28 cellular contexts compared by ENCODE assay signal in the genomic region with DNA sequence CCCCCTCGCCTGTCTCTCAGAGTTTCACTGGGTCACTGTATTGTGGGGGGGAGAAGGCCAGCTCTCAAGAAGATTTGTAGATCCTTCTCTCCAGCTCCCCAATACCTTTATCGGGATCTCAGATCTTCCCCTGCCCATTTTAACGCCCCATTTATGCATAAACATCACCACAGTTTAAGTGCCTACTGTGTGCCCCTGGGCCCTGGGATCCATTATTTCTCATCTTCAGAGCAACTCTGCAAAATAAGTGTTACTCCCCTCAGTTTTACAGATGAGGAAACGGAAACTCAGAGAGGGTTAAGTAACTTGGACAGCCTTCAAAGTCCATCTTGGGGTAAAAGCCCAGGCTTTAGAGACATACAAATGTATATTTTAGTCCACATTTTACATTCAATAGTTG. TPM values are rescaled to one million over a fixed set of nuclear protein-coding genes. Genes with fewer than 3 reads are reported as not detected.
DNase-seq lines count a peak whose midpoint lies in the region; ATAC-seq, FAIRE-seq and TF ChIP-seq lines count a peak whose summit lies in the region.
"Had no signal": no experiment of that assay in that cellular context is flagged by ENCODE, and none has a peak within 500 bp of the region (broad histone marks: within the 10 kb centered on the region; RNA-seq: fewer than 3 reads in every experiment).

No MANE protein-coding gene starts in this region.

- peaks cover 25% of the 10 kb centered on the region for H3K4me1 ChIP-seq in GM23338 (ENCODE audit: insufficient read depth)
- H3K4me1 ChIP-seq in astrocyte (ENCODE audit: insufficient read depth, low read length), result no peaks in the 10 kb centered on the region
- peaks cover 24% of the 10 kb centered on the region for H3K4me1 ChIP-seq in iPS-18a (ENCODE audit: control insufficient read depth, low read depth, low read length)
- H3K4me1 ChIP-seq in parathyroid adenoma, result no peaks in the 10 kb centered on the region
- H3K4me1 ChIP-seq: testis had no signal

- H3K9me3 ChIP-seq in astrocyte (ENCODE audit: insufficient read depth, low read depth, low read length) (no peaks in the 10 kb centered on the region), iPS-18a (ENCODE audit: control insufficient read depth, low read depth, low read length) (peaks cover 9% of the 10 kb centered on the region), parathyroid adenoma (ENCODE audit: control insufficient read depth, low read length) (no peaks in the 10 kb centered on the region)
- H3K9me3 ChIP-seq: testis had no signal

- H3K27ac Mint-ChIP-seq in GM23338 (peak overlapping the region; percentile 81; the same call in 1 of the 2 replicates), astrocyte (ENCODE audit: unreplicated experiment) (no peak overlapping the region)
- H3K27ac Mint-ChIP-seq in activated CD8-positive, alpha-beta T cell treated with anti-CD3 and anti-CD28 coated beads, Interleukin-2, amount 10 ng/mL, durations not matched to agents 7 days and 5 days, result no peak overlapping the region
- H3K27ac Mint-ChIP-seq: activated naive CD4-positive, alpha-beta T cell treated with anti-CD3 and anti-CD28 coated beads, Interleukin-2, amount 50 U/mL, for 24 hours; stimulated activated memory B cell treated with anti-CD40 and anti-IgM and Interleukin-4, amounts not matched to agents 10 μg/mL and 1 μg/mL and 100 μg/mL, for 72 hours; T-helper 17 cell had no signal

- H3K4me2 ChIP-seq in GM23338 (peak overlapping the region; percentile 68), astrocyte (ENCODE audit: low read length) (peak overlapping the region; percentile 82), parathyroid adenoma (ENCODE audit: low read length) (no peak overlapping the region)

- ATAC-seq in GM23338 (no peak), GM19395 (IDR thresholded peaks at IDR 0.05; ENCODE audit: unreplicated experiment) (no peak)
- no peak for ATAC-seq in activated CD8-positive, alpha-beta T cell treated with anti-CD3 and anti-CD28 coated beads, Interleukin-2, amount 10 ng/mL, durations not matched to agents 7 days and 5 days
- ATAC-seq: stimulated activated memory B cell treated with anti-CD40 and anti-IgM and Interleukin-4, amounts not matched to agents 10 μg/mL and 1 μg/mL and 100 μg/mL, for 72 hours; T-helper 17 cell had no signal

- H3K36me3 ChIP-seq in GM23338 (ENCODE audit: insufficient read depth) (no peaks in the 10 kb centered on the region), astrocyte (ENCODE audit: insufficient read depth, low read length) (no peaks in the 10 kb centered on the region), iPS-18a (ENCODE audit: control insufficient read depth, low read depth, low read length) (no peaks in the 10 kb centered on the region), parathyroid adenoma (ENCODE audit: control insufficient read depth, insufficient read depth, low read length) (no peaks in the 10 kb centered on the region)

- H3K4me3 ChIP-seq in GM23338 (peak overlapping the region; percentile 69; the same call in 1 of the 2 replicates), astrocyte (ENCODE audit: insufficient read depth, low read depth, low read length) (no peak overlapping the region), iPS-18a (ENCODE audit: low read length) (peak overlapping the region; percentile 15), parathyroid adenoma (ENCODE audit: low read depth, low read length) (no peak overlapping the region)
- H3K4me3 ChIP-seq: SK-N-MC had no signal

- H3K9me3 Mint-ChIP-seq in GM23338 (no peaks in the 10 kb centered on the region), astrocyte (ENCODE audit: unreplicated experiment) (no peaks in the 10 kb centered on the region)
- H3K9me3 Mint-ChIP-seq in activated CD8-positive, alpha-beta T cell treated with anti-CD3 and anti-CD28 coated beads, Interleukin-2, amount 10 ng/mL, durations not matched to agents 7 days and 5 days (ENCODE audit: insufficient read depth), result no peaks in the 10 kb centered on the region
- H3K9me3 Mint-ChIP-seq: activated naive CD4-positive, alpha-beta T cell treated with anti-CD3 and anti-CD28 coated beads, Interleukin-2, amount 50 U/mL, for 24 hours; stimulated activated memory B cell treated with anti-CD40 and anti-IgM and Interleukin-4, amounts not matched to agents 10 μg/mL and 1 μg/mL and 100 μg/mL, for 72 hours had no signal

- no peaks in the 10 kb centered on the region for H4K20me1 ChIP-seq in GM23338 (replicated peaks; ENCODE audit: insufficient read depth)
- H4K20me1 ChIP-seq in astrocyte (ENCODE audit: insufficient read depth, low read length), result no peaks in the 10 kb centered on the region

- H3K9ac ChIP-seq in astrocyte (ENCODE audit: low read length) (no peak overlapping the region), iPS-18a (ENCODE audit: low read length) (no peak overlapping the region), parathyroid adenoma (no peak overlapping the region)

- H2AFZ ChIP-seq in GM23338, result no peak overlapping the region
- no peak overlapping the region for H2AFZ ChIP-seq in astrocyte (ENCODE audit: low read depth, low read length)
- H2AFZ ChIP-seq in parathyroid adenoma, result peak overlapping the region; percentile 76

- no peak for FAIRE-seq in astrocyte (lab: Jason Lieb, UNC)
- FAIRE-seq: HTR-8/SVneo had no signal

- POLR2A ChIA-PET in activated CD8-positive, alpha-beta T cell treated with anti-CD3 and anti-CD28 coated beads, Interleukin-2, amount 10 ng/mL, durations not matched to agents 7 days and 5 days (lab: Charles Lee), result no interaction called here

- H3K27me3 ChIP-seq in GM23338 (ENCODE audit: insufficient read depth) (no peaks in the 10 kb centered on the region), astrocyte (ENCODE audit: insufficient read depth, low read length) (no peaks in the 10 kb centered on the region), iPS-18a (ENCODE audit: control insufficient read depth, insufficient read depth, low read length) (no peaks in the 10 kb centered on the region), parathyroid adenoma (ENCODE audit: control insufficient read depth, insufficient read depth, low read length) (no peaks in the 10 kb centered on the region)
- H3K27me3 ChIP-seq: testis had no signal

- no peaks in the 10 kb centered on the region for H3K9me2 ChIP-seq in GM23338 (ENCODE audit: insufficient read depth)

- no peaks in the 10 kb centered on the region for H3K27me3 Mint-ChIP-seq in GM23338 (ENCODE audit: insufficient read depth, low read depth, poor library complexity)
- H3K27me3 Mint-ChIP-seq in astrocyte (ENCODE audit: low read depth, unreplicated experiment), result no peaks in the 10 kb centered on the region
- peaks cover 7% of the 10 kb centered on the region for H3K27me3 Mint-ChIP-seq in activated CD8-positive, alpha-beta T cell treated with anti-CD3 and anti-CD28 coated beads, Interleukin-2, amount 10 ng/mL, durations not matched to agents 7 days and 5 days (ENCODE audit: low read depth)
- H3K27me3 Mint-ChIP-seq: stimulated activated memory B cell treated with anti-CD40 and anti-IgM and Interleukin-4, amounts not matched to agents 10 μg/mL and 1 μg/mL and 100 μg/mL, for 72 hours had no signal

- H3K27ac ChIP-seq in GM23338 (ENCODE audit: low read depth) (0 out of 2 replicates have a peak overlapping the region, but pooled peaks have one; percentile 19), astrocyte (ENCODE audit: low read depth, low read length) (no peak overlapping the region), iPS-18a (ENCODE audit: low read length) (no peak overlapping the region), parathyroid adenoma (no peak overlapping the region)
- H3K27ac ChIP-seq: RWPE1, SK-N-MC, testis had no signal

- peaks cover 18% of the 10 kb centered on the region for H3K36me3 Mint-ChIP-seq in GM23338 (ENCODE audit: low read depth)
- no peaks in the 10 kb centered on the region for H3K36me3 Mint-ChIP-seq in astrocyte (ENCODE audit: low read depth, unreplicated experiment)
- no peaks in the 10 kb centered on the region for H3K36me3 Mint-ChIP-seq in activated CD8-positive, alpha-beta T cell treated with anti-CD3 and anti-CD28 coated beads, Interleukin-2, amount 10 ng/mL, durations not matched to agents 7 days and 5 days (ENCODE audit: low read depth)
- H3K36me3 Mint-ChIP-seq: activated naive CD4-positive, alpha-beta T cell treated with anti-CD3 and anti-CD28 coated beads, Interleukin-2, amount 50 U/mL, for 24 hours; stimulated activated memory B cell treated with anti-CD40 and anti-IgM and Interleukin-4, amounts not matched to agents 10 μg/mL and 1 μg/mL and 100 μg/mL, for 72 hours had no signal

- H3K4me3 Mint-ChIP-seq in GM23338 (peak overlapping the region; percentile 92), astrocyte (ENCODE audit: unreplicated experiment) (peak overlapping the region; percentile 27)
- H3K4me3 Mint-ChIP-seq in activated CD8-positive, alpha-beta T cell treated with anti-CD3 and anti-CD28 coated beads, Interleukin-2, amount 10 ng/mL, durations not matched to agents 7 days and 5 days, result no peak overlapping the region
- H3K4me3 Mint-ChIP-seq: stimulated activated memory B cell treated with anti-CD40 and anti-IgM and Interleukin-4, amounts not matched to agents 10 μg/mL and 1 μg/mL and 100 μg/mL, for 72 hours; T-helper 17 cell had no signal

- CTCF ChIA-PET in activated CD8-positive, alpha-beta T cell treated with anti-CD3 and anti-CD28 coated beads, Interleukin-2, amount 10 ng/mL, durations not matched to agents 7 days and 5 days (lab: Charles Lee), result no interaction called here

- H3F3A ChIP-seq in GM23338 (replicated peaks; ENCODE audit: low read depth), result no peaks in the 10 kb centered on the region

- DNase-seq in GM23338 (ENCODE audit: low spot score) (no peak), astrocyte (ENCODE audit: low read depth) (no peak), HK-2 (ENCODE audit: unreplicated experiment) (no peak), DMS153 (lab: John Stamatoyannopoulos, UW) (no peak)
- no peak for DNase-seq in activated CD8-positive, alpha-beta T cell treated with anti-CD3 and anti-CD28 coated beads, Interleukin-2, amount 10 ng/mL, durations not matched to agents 7 days and 5 days
- DNase-seq: activated CD4-positive, alpha-beta T cell treated with anti-CD3 and anti-CD28 coated beads for 4 hours; activated T-cell treated with anti-CD3 and anti-CD28 coated beads, Interleukin-2, amount 50 U/mL, for 48 hours; aorta; COR-L47; DMS79 treated with DMSO at 0.1 percent for 48 hours; foreskin melanocyte; GOT3; NCI-H1092 treated with DMSO at 0.1 percent for 48 hours; NCI-H1930; NCI-H2227 treated with DMSO at 0.1 percent for 48 hours; stimulated activated CD4-positive, alpha-beta T cell treated with anti-CD3 and anti-CD28 coated beads, Interleukin-4, amount 100 ng/mL, for 1 hour; T-helper 17 cell had no signal

- H3K79me2 ChIP-seq in GM23338 (replicated peaks; ENCODE audit: insufficient read depth) (no peaks in the 10 kb centered on the region), astrocyte (ENCODE audit: insufficient read depth, low read length) (no peaks in the 10 kb centered on the region), parathyroid adenoma (no peaks in the 10 kb centered on the region)

- peaks cover 37% of the 10 kb centered on the region for H3K4me1 Mint-ChIP-seq in GM23338
- H3K4me1 Mint-ChIP-seq in astrocyte (ENCODE audit: low read depth, unreplicated experiment), result no peaks in the 10 kb centered on the region
- no peaks in the 10 kb centered on the region for H3K4me1 Mint-ChIP-seq in activated CD8-positive, alpha-beta T cell treated with anti-CD3 and anti-CD28 coated beads, Interleukin-2, amount 10 ng/mL, durations not matched to agents 7 days and 5 days (ENCODE audit: low read depth)
- H3K4me1 Mint-ChIP-seq: activated naive CD4-positive, alpha-beta T cell treated with anti-CD3 and anti-CD28 coated beads, Interleukin-2, amount 50 U/mL, for 24 hours had no signal

- TF ChIP-seq CTCF in GM23338 (conservative IDR thresholded peaks at IDR 0.05; ENCODE audit: low read depth in 2 of 2) (no peak), astrocyte (IDR thresholded peaks at IDR 0.05; ENCODE audit: insufficient read depth, low read depth, low read length) (no peak), parathyroid adenoma (IDR thresholded peaks at IDR 0.05) (no peak)

RNA-seq across cellular contexts. Expression of a gene that starts 0.4 kb away (rescaled TPM):
- 17.6 and 19.5 TPM in 2 replicates for total RNA-seq in GM23338 (2014; rRNA removed; shearing (Covaris generic))
- 11.2 and 12.8 TPM in 2 replicates for polyA plus RNA-seq in GM23338 (2016; fragmentation: Nextera tagmentation; extraction: Ambion mirVana)
- 2.5 and 3.5 TPM in 2 replicates for total RNA-seq in astrocyte
- not detected for total RNA-seq in activated CD8-positive, alpha-beta T cell treated with anti-CD3 and anti-CD28 coated beads, Interleukin-2, amount 10 ng/mL, durations not matched to agents 7 days and 5 days
- total RNA-seq: mononuclear cell, T-helper 17 cell had no signal
- polyA plus RNA-seq: BJ had no signal

Comparison
In these comparisons a context has a peak if more than half of its experiments do, and no peak if none do; other contexts are left out.
1. H3K4me3 ChIP-seq: peak in GM23338 (single experiment) and iPS-18a (single experiment); none in astrocyte (single experiment) and parathyroid adenoma (single experiment).